Comparison of ENCODE assay signal across 20 cellular contexts in genomic region chr10:26689394-26689793, GRCh38. TPM values are rescaled to one million over a fixed set of nuclear protein-coding genes. Genes with fewer than 3 reads are reported as not detected.
A peak's percentile ranks its signal among the peaks of the same experiment; 100 is the strongest.
DNase-seq lines count a peak whose midpoint lies in the region; ATAC-seq and TF ChIP-seq lines count a peak whose summit lies in the region.
"Had no signal": no experiment of that assay in that cellular context is flagged by ENCODE, and none has a peak within 500 bp of the region (broad histone marks: within the 10 kb centered on the region; RNA-seq: fewer than 3 reads in every experiment).

No MANE protein-coding gene starts in this region.

- no peak overlapping the region for H3K27ac Mint-ChIP-seq in activated CD4-positive, alpha-beta T cell treated with anti-CD3 and anti-CD28 coated beads, Interleukin-2, amount 10 ng/mL, durations not matched to agents 24 days and 14 days
- H3K27ac Mint-ChIP-seq in CD4-positive, alpha-beta memory T cell = no peak overlapping the region
- H3K27ac Mint-ChIP-seq in T-helper 17 cell = no peak overlapping the region
- H3K27ac Mint-ChIP-seq: CD4-positive, CD25-positive, alpha-beta regulatory T cell; GM23338 had no signal

- H3K27ac ChIP-seq in CD4-positive, alpha-beta memory T cell (ENCODE audit: low read depth, low read length) = no peak overlapping the region
- peak overlapping the region; percentile 27 for H3K27ac ChIP-seq in thymus (ENCODE audit: low read depth)
- H3K27ac ChIP-seq: 22Rv1, A549, HL-60 had no signal

- intact Hi-C loops in activated CD4-positive, alpha-beta T cell treated with anti-CD3 and anti-CD28 coated beads, Interleukin-2, amount 10 ng/mL, durations not matched to agents 24 days and 14 days (cut with micrococcal nuclease) = no loop called here
- intact Hi-C loops in CD4-positive, alpha-beta memory T cell (cut with micrococcal nuclease) = loop anchor here (10.0 kb wide), 1 partner anchor 85 kb away; no protein-coding TSS in a partner anchor

- WGBS in thymus = 32% methylated on average over 4 of the region's 4 CpGs

- peak; percentile 33 for ATAC-seq in T-helper 17 cell
- ATAC-seq: A549, GM12878, GM23338, K562 had no signal

- H3K4me1 ChIP-seq in CD4-positive, alpha-beta memory T cell (ENCODE audit: insufficient read depth, low read length) = peaks cover 6% of the 10 kb centered on the region
- peaks cover 9% of the 10 kb centered on the region for H3K4me1 ChIP-seq in thymus (ENCODE audit: control insufficient read depth, insufficient read depth, low read length)
- H3K4me1 ChIP-seq: A549 had no signal

- no peaks in the 10 kb centered on the region for H3K36me3 Mint-ChIP-seq in activated CD4-positive, alpha-beta T cell treated with anti-CD3 and anti-CD28 coated beads, Interleukin-2, amount 10 ng/mL, durations not matched to agents 24 days and 14 days (ENCODE audit: low read depth)
- no peaks in the 10 kb centered on the region for H3K36me3 Mint-ChIP-seq in CD4-positive, alpha-beta memory T cell
- no peaks in the 10 kb centered on the region for H3K36me3 Mint-ChIP-seq in T-helper 17 cell (ENCODE audit: low read depth)
- H3K36me3 Mint-ChIP-seq: CD4-positive, CD25-positive, alpha-beta regulatory T cell had no signal

- no peak overlapping the region for H3K4me3 Mint-ChIP-seq in activated CD4-positive, alpha-beta T cell treated with anti-CD3 and anti-CD28 coated beads, Interleukin-2, amount 10 ng/mL, durations not matched to agents 24 days and 14 days
- H3K4me3 Mint-ChIP-seq in CD4-positive, alpha-beta memory T cell = peak overlapping the region in 2 of 8 donors; percentile 4 to 25
- H3K4me3 Mint-ChIP-seq in T-helper 17 cell = no peak overlapping the region
- H3K4me3 Mint-ChIP-seq: GM23338 had no signal

- DNase-seq in activated CD4-positive, alpha-beta T cell treated with anti-CD3 and anti-CD28 coated beads, Interleukin-2, amount 10 ng/mL, durations not matched to agents 24 days and 14 days = peak; percentile 42
- no peak for DNase-seq in activated CD4-positive, alpha-beta T cell treated with anti-CD3 and anti-CD28 coated beads, Interleukin-2, amount 50 U/mL, for 48 hours
- DNase-seq in CD4-positive, alpha-beta memory T cell = peak in 3 of 5 donors; percentile 14 to 39 (median 18)
- DNase-seq in T-helper 17 cell (no peak), NCI-H1417 (lab: John Stamatoyannopoulos, UW) (no peak), GM10266 (ENCODE audit: extremely low spot score) (no peak)
- no peak for DNase-seq in stimulated activated CD4-positive, alpha-beta T cell treated with anti-CD3 and anti-CD28 coated beads, Interleukin-1b, Interleukin-23, amount 100 ng/mL, for 48 hours
- DNase-seq: AML-193; CD4-positive, CD25-positive, alpha-beta regulatory T cell; DMS153; DMS79; GF-D8; HCEC 1CT had no signal

- TF ChIP-seq CTCF in GM10266 (IDR thresholded peaks at IDR 0.05; ENCODE audit: control insufficient read depth, insufficient read depth, low read depth, missing control alignments) = no peak

- POLR2A ChIA-PET in CD4-positive, alpha-beta memory T cell (lab: Charles Lee; ENCODE audit: partially characterized antibody) = no interaction called here

- no peaks in the 10 kb centered on the region for H3K9me3 ChIP-seq in CD4-positive, alpha-beta memory T cell (ENCODE audit: control insufficient read depth in 1 of 2, low read length in 2 of 2)
- no peaks in the 10 kb centered on the region for H3K9me3 ChIP-seq in T-helper 17 cell (ENCODE audit: control insufficient read depth, low read length, poor library complexity, severe bottlenecking)
- no peaks in the 10 kb centered on the region for H3K9me3 ChIP-seq in thymus (ENCODE audit: control insufficient read depth)
- H3K9me3 ChIP-seq: A549 had no signal

- peaks cover 5% of the 10 kb centered on the region for H3K27me3 Mint-ChIP-seq in activated CD4-positive, alpha-beta T cell treated with anti-CD3 and anti-CD28 coated beads, Interleukin-2, amount 10 ng/mL, durations not matched to agents 24 days and 14 days
- H3K27me3 Mint-ChIP-seq in CD4-positive, alpha-beta memory T cell = peaks cover 7 to 10% of the 10 kb centered on the region in 2 donors
- peaks cover 17% of the 10 kb centered on the region for H3K27me3 Mint-ChIP-seq in T-helper 17 cell

- H3K9me3 Mint-ChIP-seq in activated CD4-positive, alpha-beta T cell treated with anti-CD3 and anti-CD28 coated beads, Interleukin-2, amount 10 ng/mL, durations not matched to agents 24 days and 14 days = no peaks in the 10 kb centered on the region
- H3K9me3 Mint-ChIP-seq in CD4-positive, alpha-beta memory T cell = peaks cover 0 to 2% (median 0%) of the 10 kb centered on the region in 8 donors
- H3K9me3 Mint-ChIP-seq: GM23338 had no signal

- no peaks in the 10 kb centered on the region for H3K36me3 ChIP-seq in CD4-positive, alpha-beta memory T cell (ENCODE audit: insufficient read depth, low read length)
- no peaks in the 10 kb centered on the region for H3K36me3 ChIP-seq in thymus (ENCODE audit: control insufficient read depth, insufficient read depth)

- CTCF ChIA-PET in CD4-positive, alpha-beta memory T cell (lab: Charles Lee; ENCODE audit: partially characterized antibody) = interaction anchor here (0.7 kb wide), 1 partner anchor 37 kb away, joined by 3 read pairs; no protein-coding TSS in a partner anchor

- peaks cover 8% of the 10 kb centered on the region for H3K4me1 Mint-ChIP-seq in activated CD4-positive, alpha-beta T cell treated with anti-CD3 and anti-CD28 coated beads, Interleukin-2, amount 10 ng/mL, durations not matched to agents 24 days and 14 days
- peaks cover 11 to 18% (median 14%) of the 10 kb centered on the region in 4 donors for H3K4me1 Mint-ChIP-seq in CD4-positive, alpha-beta memory T cell
- peaks cover 15% of the 10 kb centered on the region for H3K4me1 Mint-ChIP-seq in T-helper 17 cell
- H3K4me1 Mint-ChIP-seq: GM23338 had no signal

- no peaks in the 10 kb centered on the region for H3K27me3 ChIP-seq in CD4-positive, alpha-beta memory T cell (ENCODE audit: insufficient read depth, low read length)
- no peaks in the 10 kb centered on the region for H3K27me3 ChIP-seq in thymus (ENCODE audit: control insufficient read depth, insufficient read depth)

- no peak overlapping the region for H3K4me3 ChIP-seq in CD4-positive, alpha-beta memory T cell (ENCODE audit: low read length in 2 of 2)
- no peak overlapping the region for H3K4me3 ChIP-seq in thymus (ENCODE audit: low read length)
- H3K4me3 ChIP-seq: A549, GM12878, GM23338, K562 had no signal

RNA-seq across cellular contexts. Expression of gene PDSS1, which starts 8.1 kb away (rescaled TPM):
- total RNA-seq in activated CD4-positive, alpha-beta T cell treated with anti-CD3 and anti-CD28 coated beads, Interleukin-2, amount 10 ng/mL, durations not matched to agents 24 days and 14 days = 39.0 and 39.8 TPM in 2 replicates
- total RNA-seq in CD4-positive, alpha-beta memory T cell = 1 to 10 TPM; 3.1 to 3.3 TPM
- 1 to 10 TPM; 2.5 to 4.5 TPM for polyA plus RNA-seq in CD4-positive, alpha-beta memory T cell
- total RNA-seq in T-helper 17 cell = 1 to 10 TPM; 2.4 to 5.1 TPM
- 31.5 TPM for polyA plus RNA-seq in thymus

Comparison
In these comparisons a context has a peak if more than half of its experiments do, and no peak if none do; other contexts are left out.
1. DNase-seq: peak in activated CD4-positive, alpha-beta T cell treated with anti-CD3 and anti-CD28 coated beads, Interleukin-2, amount 10 ng/mL, durations not matched to agents 24 days and 14 days (single experiment) and CD4-positive, alpha-beta memory T cell (3 of 5); none in activated CD4-positive, alpha-beta T cell treated with anti-CD3 and anti-CD28 coated beads, Interleukin-2, amount 50 U/mL, for 48 hours (0 of 2), T-helper 17 cell (0 of 3), stimulated activated CD4-positive, alpha-beta T cell treated with anti-CD3 and anti-CD28 coated beads, Interleukin-1b, Interleukin-23, amount 100 ng/mL, for 48 hours (single experiment), NCI-H1417 (0 of 3) and GM10266 (single experiment).